Comparison of ENCODE assay signal across 19 cellular contexts in genomic region chr3:155007729-155008128, GRCh38.
DNase-seq lines count a peak whose midpoint lies in the region; ATAC-seq and TF ChIP-seq lines count a peak whose summit lies in the region.
"Had no signal": no experiment of that assay in that cellular context is flagged by ENCODE, and none has a peak within 500 bp of the region (broad histone marks: within the 10 kb centered on the region; RNA-seq: fewer than 3 reads in every experiment).

No MANE protein-coding gene starts in this region.

- no peaks in the 10 kb centered on the region for H3K9me3 Mint-ChIP-seq in glutamatergic neuron (ENCODE audit: unreplicated experiment)

- no peak overlapping the region for H3K27ac Mint-ChIP-seq in glutamatergic neuron (ENCODE audit: unreplicated experiment)
- H3K27ac Mint-ChIP-seq: CD4-positive, alpha-beta T cell; IgD-negative memory B cell had no signal

- H3K36me3 Mint-ChIP-seq in glutamatergic neuron (ENCODE audit: unreplicated experiment): no peaks in the 10 kb centered on the region
- H3K36me3 Mint-ChIP-seq: IgD-negative memory B cell had no signal

- no peak for TF ChIP-seq CTCF in glutamatergic neuron (IDR thresholded peaks at IDR 0.05; ENCODE audit: partially characterized antibody, unreplicated experiment)

- DNase-seq in DMS53 (lab: John Stamatoyannopoulos, UW) (peak; percentile 20), DMS53 treated with DMSO at 0.1 percent for 48 hours (lab: John Stamatoyannopoulos, UW; ENCODE audit: unreplicated experiment) (no peak), NCI-H82 (lab: John Stamatoyannopoulos, UW) (peak; percentile 75), kidney tubule cell (ENCODE audit: low spot score) (peak; percentile 25), glutamatergic neuron (no peak)
- DNase-seq in activated CD4-positive, alpha-beta T cell treated with anti-CD3 and anti-CD28 coated beads for 48 hours: no peak
- DNase-seq: ACHN; CD4-positive, alpha-beta T cell; COR-L47; DMS 273 treated with DMSO at 0.1 percent for 48 hours; GOT3; HCEC 1CT; NCI-H187; NCI-H226; NCI-H510A treated with DMSO at 0.1 percent for 48 hours; Right ventricle myocardium superior had no signal

- ATAC-seq in HG03460 (IDR thresholded peaks at IDR 0.05; ENCODE audit: unreplicated experiment) (no peak), GM18909 (IDR thresholded peaks at IDR 0.05; ENCODE audit: poor library complexity, unreplicated experiment) (no peak)

- peaks cover 2% of the 10 kb centered on the region for H3K27me3 Mint-ChIP-seq in glutamatergic neuron (ENCODE audit: unreplicated experiment)
- H3K27me3 Mint-ChIP-seq: CD4-positive, alpha-beta T cell; IgD-negative memory B cell had no signal

- H3K4me3 Mint-ChIP-seq in glutamatergic neuron (ENCODE audit: unreplicated experiment): no peak overlapping the region
- H3K4me3 Mint-ChIP-seq: CD4-positive, alpha-beta T cell; IgD-negative memory B cell had no signal

- peaks cover 3% of the 10 kb centered on the region for H3K4me1 Mint-ChIP-seq in glutamatergic neuron (ENCODE audit: low read depth, unreplicated experiment)

Comparison
In these comparisons a context has a peak if more than half of its experiments do, and no peak if none do; other contexts are left out.
1. DNase-seq: peak in DMS53 (single experiment), NCI-H82 (single experiment) and kidney tubule cell (single experiment); none in DMS53 treated with DMSO at 0.1 percent for 48 hours (single experiment), activated CD4-positive, alpha-beta T cell treated with anti-CD3 and anti-CD28 coated beads for 48 hours (single experiment) and glutamatergic neuron (single experiment).